Comparison of ENCODE assay signal across 9 cellular contexts in genomic region chr7:97116308-97116707, GRCh38. TPM values are rescaled to one million over a fixed set of nuclear protein-coding genes. Genes with fewer than 3 reads are reported as not detected.
A peak's percentile ranks its signal among the peaks of the same experiment; 100 is the strongest.
DNase-seq lines count a peak whose midpoint lies in the region; ATAC-seq and TF ChIP-seq lines count a peak whose summit lies in the region.
"Had no signal": no experiment of that assay in that cellular context is flagged by ENCODE, and none has a peak within 500 bp of the region (broad histone marks: within the 10 kb centered on the region; RNA-seq: fewer than 3 reads in every experiment).

No MANE protein-coding gene starts in this region.

- H3K9me3 ChIP-seq in HCT116 (ENCODE audit: control insufficient read depth in 1 of 2, insufficient read depth in 1 of 2, low read depth in 1 of 2, low read length in 2 of 2): no peaks in the 10 kb centered on the region
- no peaks in the 10 kb centered on the region for H3K9me3 ChIP-seq in vagina
- no peaks in the 10 kb centered on the region for H3K9me3 ChIP-seq in psoas muscle

- POLR2A ChIA-PET in HCT116 (lab: Charles Lee): no interaction called here

- H3K27ac Mint-ChIP-seq in memory B cell: peak overlapping the region; percentile 93

- TF ChIP-seq CTCF in HCT116 (IDR thresholded peaks at IDR 0.05 in 2 of 3, conservative IDR thresholded peaks at IDR 0.05 in 1 of 3; ENCODE audit: borderline replicate concordance in 1 of 3, insufficient read depth in 1 of 3, low read depth in 2 of 3, low read length in 2 of 3) (no peak), vagina (IDR thresholded peaks at IDR 0.05) (no peak), psoas muscle (IDR thresholded peaks at IDR 0.05) (no peak)

- peaks cover 26% of the 10 kb centered on the region for H3K4me1 Mint-ChIP-seq in memory B cell

- H3K9me3 Mint-ChIP-seq in memory B cell: no peaks in the 10 kb centered on the region

- H4K20me1 ChIP-seq in HCT116 (ENCODE audit: insufficient read depth): no peaks in the 10 kb centered on the region

- H3K4me3 ChIP-seq in HCT116 (replicated peaks in 1 of 2; ENCODE audit: low read depth in 1 of 2, low read length in 2 of 2): no peak overlapping the region
- H3K4me3 ChIP-seq in vagina: no peak overlapping the region
- H3K4me3 ChIP-seq in psoas muscle: no peak overlapping the region

- intact Hi-C loops in HCT116 (cut with micrococcal nuclease) (no loop called here), vagina (cut with DNase I) (no loop called here), psoas muscle (cut with DNase I) (no loop called here), cardiac septum (cut with DNase I) (no loop called here)

- no peak for ATAC-seq in HCT116
- ATAC-seq in memory B cell (ENCODE audit: low read depth): peak; percentile 58
- no peak for ATAC-seq in psoas muscle

- H3K27ac ChIP-seq in HCT116 (ENCODE audit: low read depth, low read length) (no peak overlapping the region), vagina (no peak overlapping the region), psoas muscle (no peak overlapping the region)

- DNase-seq in CD1c-positive myeloid dendritic cell (ENCODE audit: extremely low spot score) (peak; percentile 81), HCT116 (ENCODE audit: low read depth, low spot score) (no peak), SKM-1 treated with dmso at 0.1 percent for 144 hours (lab: John Stamatoyannopoulos, UW; ENCODE audit: unreplicated experiment) (peak; percentile 65), memory B cell (ENCODE audit: low spot score in 2 of 2) (peak in 1 of 2 donors; percentile 37), vagina (ENCODE audit: extremely low spot score in 2 of 2) (no peak), cortex of kidney (lab: John Stamatoyannopoulos, UW) (no peak), psoas muscle (no peak), cardiac septum (ENCODE audit: low spot score) (no peak)
- DNase-seq: NCI-H510A had no signal

- H3K9me2 ChIP-seq in HCT116 (ENCODE audit: insufficient read depth): no peaks in the 10 kb centered on the region

- RAD21 ChIA-PET in HCT116 (lab: Charles Lee; ENCODE audit: low non-redundant PET in 1 of 2, low total read pairs in 2 of 2, uncharacterized antibody in 2 of 2, unreplicated experiment in 2 of 2): interaction anchor here in 1 of 2 experiments (0.7 kb wide), 1 partner anchor 39 kb away, joined by 3 read pairs; no protein-coding TSS in a partner anchor

- H3K36me3 ChIP-seq in HCT116 (ENCODE audit: control insufficient read depth in 1 of 2, insufficient read depth in 2 of 2, low read length in 2 of 2) (no peaks in the 10 kb centered on the region), vagina (no peaks in the 10 kb centered on the region), psoas muscle (ENCODE audit: insufficient read depth in 1 of 2, low read depth in 1 of 2) (no peaks in the 10 kb centered on the region)

- BruUV-seq in HCT116 (replicated peaks; lab: Mats Ljungman, UMichigan): no TSS peak

- H3K4me3 Mint-ChIP-seq in memory B cell: peak overlapping the region; percentile 58

- no peaks in the 10 kb centered on the region for H3K27me3 ChIP-seq in HCT116 (ENCODE audit: insufficient read depth, low read length)
- H3K27me3 ChIP-seq in vagina: no peaks in the 10 kb centered on the region
- H3K27me3 ChIP-seq in psoas muscle (ENCODE audit: insufficient read depth in 3 of 3, low read length in 2 of 3): peaks cover 0 to 2% (median 0%) of the 10 kb centered on the region in 3 donors

- H3K4me1 ChIP-seq in HCT116 (ENCODE audit: control insufficient read depth in 1 of 2, insufficient read depth in 2 of 2, low read length in 2 of 2) (peaks cover 2 to 15% of the 10 kb centered on the region in 2 experiments; a peak in 3 of 4 replicates), vagina (peaks cover 14% of the 10 kb centered on the region), psoas muscle (peaks cover 14% of the 10 kb centered on the region)

- no peak for TF ChIP-seq POLR2A in HCT116 (IDR thresholded peaks at IDR 0.05; ENCODE audit: borderline replicate concordance, extremely low read depth, insufficient read depth, insufficient read length)
- TF ChIP-seq POLR2A in vagina (IDR thresholded peaks at IDR 0.05): no peak

- no peak overlapping the region for H3K9ac ChIP-seq in HCT116 (ENCODE audit: low read length)

- WGBS in psoas muscle, 3 donors: 86 to 92% (median 88%) methylated on average over 5 of the region's 5 CpGs

- H3K4me2 ChIP-seq in HCT116 (ENCODE audit: low read length): no peak overlapping the region

- CTCF ChIA-PET in HCT116 (lab: Charles Lee): interaction anchor here (1.7 kb wide), 1 partner anchor 12 kb away, joined by 4 read pairs; no protein-coding TSS in a partner anchor

- peak overlapping the region; percentile 15 for H2AFZ ChIP-seq in HCT116 (ENCODE audit: low read depth, low read length, poor library complexity, severe bottlenecking)

- no peak for TF ChIP-seq RAD21 in HCT116 (IDR thresholded peaks at IDR 0.05; ENCODE audit: low read depth)

- peaks cover 5% of the 10 kb centered on the region for H3K36me3 Mint-ChIP-seq in memory B cell

- peaks cover 37% of the 10 kb centered on the region for H3K79me2 ChIP-seq in HCT116 (ENCODE audit: insufficient read depth, low read length)

- H3K27me3 Mint-ChIP-seq in memory B cell: no peaks in the 10 kb centered on the region

TF ChIP-seq in HCT116, 20 proteins besides CTCF, POLR2A, EP300 and RAD21:
- TF ChIP-seq CBX3 (IDR thresholded peaks at IDR 0.05; ENCODE audit: low read depth): no peak
- TF ChIP-seq SRF (IDR thresholded peaks at IDR 0.05; ENCODE audit: low read depth): peak; percentile 55; the same call in 1 of the 2 replicates

RNA-seq across cellular contexts. Expression of gene SDHAF3, which starts 1.2 kb away (rescaled TPM):
- total RNA-seq in HCT116 (2021; ENCODE audit: unreplicated experiment) (25.0 TPM), vagina (9.6 TPM), psoas muscle (10 to 100 TPM; 12.9 to 18.4 (median 13.6) TPM), cardiac septum (12.8 TPM)
- 21.5 and 33.4 TPM in 2 replicates for polyA plus RNA-seq in HCT116 (2012)
- 10 to 100 TPM; 13.0 to 22.6 (median 18.1) TPM for polyA plus RNA-seq in psoas muscle

Comparison
In these comparisons a context has a peak if more than half of its experiments do, and no peak if none do; other contexts are left out.
1. DNase-seq: peak in CD1c-positive myeloid dendritic cell (single experiment) and SKM-1 treated with dmso at 0.1 percent for 144 hours (single experiment); none in HCT116 (single experiment), vagina (0 of 2), cortex of kidney (single experiment), psoas muscle (0 of 2) and cardiac septum (single experiment).